Comparison of ENCODE assay signal across 1 cellular context in genomic region chr7:37016073-37016878, GRCh38.
TF ChIP-seq lines count a peak whose summit lies in the region.

No MANE protein-coding gene starts in this region.

TF ChIP-seq in HepG2, 621 proteins besides CTCF, POLR2A, EP300 and RAD21 (continued from another document):
- no peak for TF ChIP-seq FOXP4 (CRISPR knock-in tag; IDR thresholded peaks at IDR 0.05)
- peak; percentile 84 for TF ChIP-seq FOXA3 (CRISPR knock-in tag; IDR thresholded peaks at IDR 0.05)
- no peak for TF ChIP-seq ZNF800 (CRISPR knock-in tag; IDR thresholded peaks at IDR 0.05)
- no peak for TF ChIP-seq ZNF576 (CRISPR knock-in tag; IDR thresholded peaks at IDR 0.05)
- TF ChIP-seq ZMYM4 (CRISPR knock-in tag; IDR thresholded peaks at IDR 0.05), result peak; percentile 33; the same call in 1 of the 2 replicates
- 0 out of 2 replicates have a peak, but pooled peaks have one; percentile 11 for TF ChIP-seq MIER2 (CRISPR knock-in tag; IDR thresholded peaks at IDR 0.05)
- no peak for TF ChIP-seq MED8 (CRISPR knock-in tag; IDR thresholded peaks at IDR 0.05; ENCODE audit: insufficient replicate concordance)
- no peak for TF ChIP-seq NR2C2 (CRISPR knock-in tag; IDR thresholded peaks at IDR 0.05; ENCODE audit: borderline replicate concordance)
- TF ChIP-seq PPARG (CRISPR knock-in tag; conservative IDR thresholded peaks at IDR 0.05), result 0 out of 2 replicates have a peak, but pooled peaks have one; percentile 20
- TF ChIP-seq ZSCAN25 (CRISPR knock-in tag; IDR thresholded peaks at IDR 0.05), result no peak
- no peak for TF ChIP-seq ZBTB49 (CRISPR knock-in tag; IDR thresholded peaks at IDR 0.05; ENCODE audit: borderline replicate concordance)
- TF ChIP-seq ZSCAN20 (CRISPR knock-in tag; IDR thresholded peaks at IDR 0.05; ENCODE audit: borderline replicate concordance), result no peak
- 0 out of 2 replicates have a peak, but pooled peaks have one; percentile 28 for TF ChIP-seq HBP1 (CRISPR knock-in tag; IDR thresholded peaks at IDR 0.05; ENCODE audit: low read depth)
- TF ChIP-seq ZNF792 (CRISPR knock-in tag; IDR thresholded peaks at IDR 0.05), result no peak
- peak; percentile 32; the same call in 1 of the 2 replicates for TF ChIP-seq NCOR1 (IDR thresholded peaks at IDR 0.05; ENCODE audit: borderline replicate concordance, low read length)
